Comparison of ENCODE assay signal across 1 cellular context in the genomic region with DNA sequence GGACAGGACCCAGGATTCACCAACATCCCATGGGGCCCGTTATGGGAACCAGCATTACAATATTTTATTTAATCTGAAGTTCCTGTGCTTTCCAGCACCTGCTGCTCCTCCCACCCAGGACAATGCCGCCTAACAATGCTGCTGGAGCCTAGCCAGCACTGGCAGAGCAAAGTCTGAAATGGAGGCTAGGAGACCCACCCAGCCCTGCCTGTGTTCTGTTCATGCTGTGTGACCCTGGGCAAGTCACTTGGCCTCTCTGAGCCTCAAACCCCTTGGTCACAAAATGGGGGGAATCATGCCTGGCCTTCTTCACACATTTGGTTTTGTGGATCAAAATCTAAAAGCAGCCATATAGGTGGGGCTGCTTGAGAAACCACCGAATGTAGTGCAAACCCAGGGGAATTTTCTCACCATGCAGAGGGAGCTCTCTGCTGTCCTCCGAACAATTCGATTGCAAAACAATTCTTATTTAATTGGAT.
A peak's percentile ranks its signal among the peaks of the same experiment; 100 is the strongest.
TF ChIP-seq lines count a peak whose summit lies in the region.

No MANE protein-coding gene starts in this region.

TF ChIP-seq in HepG2, 621 proteins besides CTCF, POLR2A, EP300 and RAD21 (continued from another document):
- TF ChIP-seq, protein P1, sequence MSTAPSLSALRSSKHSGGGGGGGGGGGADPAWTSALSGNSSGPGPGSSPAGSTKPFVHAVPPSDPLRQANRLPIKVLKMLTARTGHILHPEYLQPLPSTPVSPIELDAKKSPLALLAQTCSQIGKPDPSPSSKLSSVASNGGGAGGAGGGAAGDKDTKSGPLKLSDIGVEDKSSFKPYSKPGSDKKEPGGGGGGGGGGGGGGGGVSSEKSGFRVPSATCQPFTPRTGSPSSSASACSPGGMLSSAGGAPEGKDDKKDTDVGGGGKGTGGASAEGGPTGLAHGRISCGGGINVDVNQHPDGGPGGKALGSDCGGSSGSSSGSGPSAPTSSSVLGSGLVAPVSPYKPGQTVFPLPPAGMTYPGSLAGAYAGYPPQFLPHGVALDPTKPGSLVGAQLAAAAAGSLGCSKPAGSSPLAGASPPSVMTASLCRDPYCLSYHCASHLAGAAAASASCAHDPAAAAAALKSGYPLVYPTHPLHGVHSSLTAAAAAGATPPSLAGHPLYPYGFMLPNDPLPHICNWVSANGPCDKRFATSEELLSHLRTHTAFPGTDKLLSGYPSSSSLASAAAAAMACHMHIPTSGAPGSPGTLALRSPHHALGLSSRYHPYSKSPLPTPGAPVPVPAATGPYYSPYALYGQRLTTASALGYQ (CRISPR knock-in tag; IDR thresholded peaks at IDR 0.05) = no peak
- TF ChIP-seq TEAD3 (CRISPR knock-in tag; optimal IDR thresholded peaks at IDR 0.05; ENCODE audit: borderline replicate concordance) (peak; percentile 30), CHCHD3 (CRISPR knock-in tag; IDR thresholded peaks at IDR 0.05) (no peak), ZNF329 (CRISPR knock-in tag; IDR thresholded peaks at IDR 0.05; ENCODE audit: low read depth) (no peak), RCOR2 (CRISPR knock-in tag; IDR thresholded peaks at IDR 0.05) (peak; percentile 19; the same call in 1 of the 2 replicates), BRD4 (CRISPR knock-in tag; IDR thresholded peaks at IDR 0.05) (0 out of 2 replicates have a peak, but pooled peaks have one; percentile 12), ZNF567 (CRISPR knock-in tag; IDR thresholded peaks at IDR 0.05; ENCODE audit: borderline replicate concordance) (no peak), KLF9 (CRISPR knock-in tag; IDR thresholded peaks at IDR 0.05; ENCODE audit: low read depth) (no peak)
- TF ChIP-seq, protein P2, sequence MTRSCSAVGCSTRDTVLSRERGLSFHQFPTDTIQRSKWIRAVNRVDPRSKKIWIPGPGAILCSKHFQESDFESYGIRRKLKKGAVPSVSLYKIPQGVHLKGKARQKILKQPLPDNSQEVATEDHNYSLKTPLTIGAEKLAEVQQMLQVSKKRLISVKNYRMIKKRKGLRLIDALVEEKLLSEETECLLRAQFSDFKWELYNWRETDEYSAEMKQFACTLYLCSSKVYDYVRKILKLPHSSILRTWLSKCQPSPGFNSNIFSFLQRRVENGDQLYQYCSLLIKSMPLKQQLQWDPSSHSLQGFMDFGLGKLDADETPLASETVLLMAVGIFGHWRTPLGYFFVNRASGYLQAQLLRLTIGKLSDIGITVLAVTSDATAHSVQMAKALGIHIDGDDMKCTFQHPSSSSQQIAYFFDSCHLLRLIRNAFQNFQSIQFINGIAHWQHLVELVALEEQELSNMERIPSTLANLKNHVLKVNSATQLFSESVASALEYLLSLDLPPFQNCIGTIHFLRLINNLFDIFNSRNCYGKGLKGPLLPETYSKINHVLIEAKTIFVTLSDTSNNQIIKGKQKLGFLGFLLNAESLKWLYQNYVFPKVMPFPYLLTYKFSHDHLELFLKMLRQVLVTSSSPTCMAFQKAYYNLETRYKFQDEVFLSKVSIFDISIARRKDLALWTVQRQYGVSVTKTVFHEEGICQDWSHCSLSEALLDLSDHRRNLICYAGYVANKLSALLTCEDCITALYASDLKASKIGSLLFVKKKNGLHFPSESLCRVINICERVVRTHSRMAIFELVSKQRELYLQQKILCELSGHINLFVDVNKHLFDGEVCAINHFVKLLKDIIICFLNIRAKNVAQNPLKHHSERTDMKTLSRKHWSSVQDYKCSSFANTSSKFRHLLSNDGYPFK (CRISPR knock-in tag; IDR thresholded peaks at IDR 0.05; ENCODE audit: borderline replicate concordance) = no peak
- TF ChIP-seq, protein P3, sequence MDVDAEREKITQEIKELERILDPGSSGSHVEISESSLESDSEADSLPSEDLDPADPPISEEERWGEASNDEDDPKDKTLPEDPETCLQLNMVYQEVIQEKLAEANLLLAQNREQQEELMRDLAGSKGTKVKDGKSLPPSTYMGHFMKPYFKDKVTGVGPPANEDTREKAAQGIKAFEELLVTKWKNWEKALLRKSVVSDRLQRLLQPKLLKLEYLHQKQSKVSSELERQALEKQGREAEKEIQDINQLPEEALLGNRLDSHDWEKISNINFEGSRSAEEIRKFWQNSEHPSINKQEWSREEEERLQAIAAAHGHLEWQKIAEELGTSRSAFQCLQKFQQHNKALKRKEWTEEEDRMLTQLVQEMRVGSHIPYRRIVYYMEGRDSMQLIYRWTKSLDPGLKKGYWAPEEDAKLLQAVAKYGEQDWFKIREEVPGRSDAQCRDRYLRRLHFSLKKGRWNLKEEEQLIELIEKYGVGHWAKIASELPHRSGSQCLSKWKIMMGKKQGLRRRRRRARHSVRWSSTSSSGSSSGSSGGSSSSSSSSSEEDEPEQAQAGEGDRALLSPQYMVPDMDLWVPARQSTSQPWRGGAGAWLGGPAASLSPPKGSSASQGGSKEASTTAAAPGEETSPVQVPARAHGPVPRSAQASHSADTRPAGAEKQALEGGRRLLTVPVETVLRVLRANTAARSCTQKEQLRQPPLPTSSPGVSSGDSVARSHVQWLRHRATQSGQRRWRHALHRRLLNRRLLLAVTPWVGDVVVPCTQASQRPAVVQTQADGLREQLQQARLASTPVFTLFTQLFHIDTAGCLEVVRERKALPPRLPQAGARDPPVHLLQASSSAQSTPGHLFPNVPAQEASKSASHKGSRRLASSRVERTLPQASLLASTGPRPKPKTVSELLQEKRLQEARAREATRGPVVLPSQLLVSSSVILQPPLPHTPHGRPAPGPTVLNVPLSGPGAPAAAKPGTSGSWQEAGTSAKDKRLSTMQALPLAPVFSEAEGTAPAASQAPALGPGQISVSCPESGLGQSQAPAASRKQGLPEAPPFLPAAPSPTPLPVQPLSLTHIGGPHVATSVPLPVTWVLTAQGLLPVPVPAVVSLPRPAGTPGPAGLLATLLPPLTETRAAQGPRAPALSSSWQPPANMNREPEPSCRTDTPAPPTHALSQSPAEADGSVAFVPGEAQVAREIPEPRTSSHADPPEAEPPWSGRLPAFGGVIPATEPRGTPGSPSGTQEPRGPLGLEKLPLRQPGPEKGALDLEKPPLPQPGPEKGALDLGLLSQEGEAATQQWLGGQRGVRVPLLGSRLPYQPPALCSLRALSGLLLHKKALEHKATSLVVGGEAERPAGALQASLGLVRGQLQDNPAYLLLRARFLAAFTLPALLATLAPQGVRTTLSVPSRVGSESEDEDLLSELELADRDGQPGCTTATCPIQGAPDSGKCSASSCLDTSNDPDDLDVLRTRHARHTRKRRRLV (CRISPR knock-in tag; IDR thresholded peaks at IDR 0.05) = peak; percentile 36; the same call in 1 of the 2 replicates
- TF ChIP-seq, protein P4, sequence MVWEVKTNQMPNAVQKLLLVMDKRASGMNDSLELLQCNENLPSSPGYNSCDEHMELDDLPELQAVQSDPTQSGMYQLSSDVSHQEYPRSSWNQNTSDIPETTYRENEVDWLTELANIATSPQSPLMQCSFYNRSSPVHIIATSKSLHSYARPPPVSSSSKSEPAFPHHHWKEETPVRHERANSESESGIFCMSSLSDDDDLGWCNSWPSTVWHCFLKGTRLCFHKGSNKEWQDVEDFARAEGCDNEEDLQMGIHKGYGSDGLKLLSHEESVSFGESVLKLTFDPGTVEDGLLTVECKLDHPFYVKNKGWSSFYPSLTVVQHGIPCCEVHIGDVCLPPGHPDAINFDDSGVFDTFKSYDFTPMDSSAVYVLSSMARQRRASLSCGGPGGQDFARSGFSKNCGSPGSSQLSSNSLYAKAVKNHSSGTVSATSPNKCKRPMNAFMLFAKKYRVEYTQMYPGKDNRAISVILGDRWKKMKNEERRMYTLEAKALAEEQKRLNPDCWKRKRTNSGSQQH (CRISPR knock-in tag; IDR thresholded peaks at IDR 0.05; ENCODE audit: low read depth) = 0 out of 2 replicates have a peak, but pooled peaks have one; percentile 48
- TF ChIP-seq, protein P5, sequence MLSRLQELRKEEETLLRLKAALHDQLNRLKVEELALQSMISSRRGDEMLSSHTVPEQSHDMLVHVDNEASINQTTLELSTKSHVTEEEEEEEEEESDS (CRISPR knock-in tag; IDR thresholded peaks at IDR 0.05; ENCODE audit: borderline replicate concordance) = no peak
